ENCODE assay signal across 8 cellular contexts in the genomic region with DNA sequence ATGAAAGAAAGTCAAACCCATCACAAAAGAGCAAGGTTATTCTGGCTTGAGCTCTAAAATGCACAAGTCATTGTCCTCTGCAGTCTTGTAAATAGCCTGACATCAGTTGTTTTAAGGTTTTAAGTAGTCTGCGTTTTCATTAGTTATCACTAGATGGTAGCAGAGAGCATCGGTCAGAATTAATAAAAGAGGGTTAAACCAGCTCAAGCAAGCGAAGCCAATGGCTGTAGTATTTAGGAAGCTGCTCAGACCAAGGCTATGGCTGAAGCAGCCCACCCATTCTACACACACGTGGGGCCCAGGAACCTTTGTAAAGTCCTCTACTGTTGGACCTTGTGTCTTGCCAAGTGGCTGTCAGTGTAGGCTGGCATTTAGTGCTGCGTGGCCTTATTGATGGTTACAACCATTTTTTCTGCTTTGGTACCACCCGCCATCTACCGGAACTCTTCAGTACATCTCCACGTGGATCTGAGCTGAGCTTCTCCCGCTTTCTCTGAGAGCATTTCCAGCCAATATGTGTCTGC. TPM values are rescaled to one million over a fixed set of nuclear protein-coding genes. Genes with fewer than 3 reads are reported as not detected.
DNase-seq lines count a peak whose midpoint lies in the region; ATAC-seq and TF ChIP-seq lines count a peak whose summit lies in the region.

No MANE protein-coding gene starts in this region.

- H3K4me1 ChIP-seq in neuronal stem cell (ENCODE audit: control insufficient read depth in 2 of 2, insufficient read depth in 1 of 2, low read depth in 1 of 2, low read length in 2 of 2) = peaks cover 1 to 5% of the 10 kb centered on the region in 2 donors

- no peak overlapping the region for H4K8ac ChIP-seq in neuronal stem cell (ENCODE audit: low read depth, low read length)

- ATAC-seq in GM19351 (IDR thresholded peaks at IDR 0.05; ENCODE audit: unreplicated experiment) (no peak), GM18870 (IDR thresholded peaks at IDR 0.05; ENCODE audit: unreplicated experiment) (no peak)

- H3K4me3 ChIP-seq in AG04450 (ENCODE audit: low read depth, low read length) (no peak overlapping the region), GM06990 (replicated peaks; ENCODE audit: low read depth, low read length) (peak overlapping the region; percentile 31; the same call in 1 of the 2 replicates), SU-DHL-6 (ENCODE audit: insufficient read depth, low read length, poor library complexity, severe bottlenecking) (no peak overlapping the region), neuronal stem cell (ENCODE audit: low read length in 2 of 2) (no peak overlapping the region)

- no peak overlapping the region for H3K14ac ChIP-seq in neuronal stem cell (ENCODE audit: low read length)

- H3K23ac ChIP-seq in neuronal stem cell (ENCODE audit: low read depth, low read length, poor library complexity) = no peak overlapping the region

- H3K4me2 ChIP-seq in SU-DHL-6 (ENCODE audit: low read depth, low read length, poor library complexity, severe bottlenecking) (no peak overlapping the region), neuronal stem cell (ENCODE audit: insufficient read depth, low read length, poor library complexity, severe bottlenecking) (no peak overlapping the region)

- H3K79me1 ChIP-seq in neuronal stem cell (ENCODE audit: low read depth, low read length) = peaks cover 4% of the 10 kb centered on the region

- no peak overlapping the region for H2AFZ ChIP-seq in SU-DHL-6 (ENCODE audit: low read depth, low read length, severe bottlenecking)
- H2AFZ ChIP-seq in neuronal stem cell (ENCODE audit: low read length) = peak overlapping the region; percentile 82

- H3K9me2 ChIP-seq in SU-DHL-6 (replicated peaks; ENCODE audit: insufficient read depth, low read length) = no peaks in the 10 kb centered on the region

- no peak overlapping the region for H3K27ac ChIP-seq in AG04450 (ENCODE audit: low read depth, low read length)
- H3K27ac ChIP-seq in SU-DHL-6 (ENCODE audit: low read depth, low read length) = no peak overlapping the region
- H3K27ac ChIP-seq in neuronal stem cell (replicated peaks; ENCODE audit: low read length) = no peak overlapping the region

- H4K20me1 ChIP-seq in SU-DHL-6 (ENCODE audit: low read depth, low read length) = no peaks in the 10 kb centered on the region

- no peaks in the 10 kb centered on the region for H3F3A ChIP-seq in SU-DHL-6 (ENCODE audit: insufficient read depth)

- POLR2A ChIA-PET in AG04450 (lab: Yijun Ruan, JAX) = no interaction called here

- H3K9ac ChIP-seq in SU-DHL-6 (ENCODE audit: low read length) (no peak overlapping the region), neuronal stem cell (ENCODE audit: low read depth, low read length, poor library complexity) (no peak overlapping the region)

- DNase-seq in AG04450 (ENCODE audit: low read depth, low spot score) = peak; percentile 27
- no peak for DNase-seq in GM06990 (ENCODE audit: extremely low read depth, insufficient read length)
- peak; percentile 80 for DNase-seq in NCI-H1417 treated with DMSO at 0.1 percent for 48 hours (lab: John Stamatoyannopoulos, UW)
- peak; percentile 80 for DNase-seq in fibroblast of peridontal ligament (ENCODE audit: extremely low read depth)
- no peak for DNase-seq in neuronal stem cell (ENCODE audit: low spot score)

- no peak overlapping the region for H3K18ac ChIP-seq in neuronal stem cell (ENCODE audit: low read length)

- H3K9me3 ChIP-seq in AG04450 (ENCODE audit: control insufficient read depth, insufficient read depth, low read length) = peaks cover 12% of the 10 kb centered on the region
- H3K9me3 ChIP-seq in SU-DHL-6 (ENCODE audit: insufficient read depth, low read length) = no peaks in the 10 kb centered on the region
- H3K9me3 ChIP-seq in neuronal stem cell (replicated peaks in 1 of 2; ENCODE audit: control insufficient read depth in 2 of 2, insufficient read depth in 1 of 2, low read depth in 1 of 2, low read length in 2 of 2) = peaks cover 0 to 11% of the 10 kb centered on the region in 2 donors

- no peak overlapping the region for H2BK12ac ChIP-seq in neuronal stem cell (ENCODE audit: low read length)

- no peaks in the 10 kb centered on the region for H3K79me2 ChIP-seq in SU-DHL-6 (ENCODE audit: insufficient read depth, low read length)

- TF ChIP-seq CTCF in AG04450 (IDR thresholded peaks at IDR 0.05; ENCODE audit: low read depth, low read length) (peak; percentile 75), GM06990 (IDR thresholded peaks at IDR 0.05; ENCODE audit: insufficient read depth, low read length, poor library complexity, severe bottlenecking) (peak; percentile 57), SU-DHL-6 (IDR thresholded peaks at IDR 0.05; ENCODE audit: insufficient read depth, low read length, poor library complexity, severe bottlenecking) (peak; percentile 25)

- H4K91ac ChIP-seq in neuronal stem cell (ENCODE audit: low read depth, low read length, poor library complexity) = no peak overlapping the region

- WGBS in neuronal stem cell (ENCODE audit: extremely low coverage in 2 of 2, insufficient read length in 2 of 2, insufficient replicate concordance in 1 of 2), 2 donors = no CpG with 5 or more reads among the region's 9 CpGs

- H2BK120ac ChIP-seq in neuronal stem cell (ENCODE audit: low read depth, low read length) = no peak overlapping the region

- H2AK5ac ChIP-seq in neuronal stem cell (ENCODE audit: low read depth, low read length) = no peak overlapping the region

- H2BK5ac ChIP-seq in neuronal stem cell (ENCODE audit: low read length) = no peak overlapping the region

- H2BK15ac ChIP-seq in neuronal stem cell (ENCODE audit: low read length) = no peak overlapping the region

- no peaks in the 10 kb centered on the region for H3K27me3 ChIP-seq in AG04450 (ENCODE audit: control insufficient read depth, insufficient read depth, low read length)
- no peaks in the 10 kb centered on the region for H3K27me3 ChIP-seq in GM06990 (replicated peaks; ENCODE audit: control insufficient read depth, insufficient read depth, low read length)
- no peaks in the 10 kb centered on the region for H3K27me3 ChIP-seq in SU-DHL-6 (ENCODE audit: low read length)
- no peaks in the 10 kb centered on the region for H3K27me3 ChIP-seq in neuronal stem cell (ENCODE audit: control insufficient read depth in 3 of 3, insufficient read depth in 3 of 3, low read depth in 1 of 3, low read length in 3 of 3)

- no peaks in the 10 kb centered on the region for H3K36me3 ChIP-seq in GM06990 (ENCODE audit: control insufficient read depth, insufficient read depth, low read length)
- no peaks in the 10 kb centered on the region for H3K36me3 ChIP-seq in SU-DHL-6 (ENCODE audit: low read length)
- no peaks in the 10 kb centered on the region for H3K36me3 ChIP-seq in neuronal stem cell (replicated peaks in 1 of 2; ENCODE audit: control insufficient read depth in 2 of 2, insufficient read depth in 2 of 2, low read length in 2 of 2)

- no peak overlapping the region for H3K4ac ChIP-seq in neuronal stem cell (ENCODE audit: low read length)

- CTCF ChIA-PET in AG04450 (lab: Charles Lee) = interaction anchor here (0.7 to 2.1 kb wide), 23 partner anchors 9 to 273 kb away, joined by 3 to 20 read pairs (median 3); partner anchors contain the start of genes THOP1, ZNF554 and ZNF57

RNA-seq across cellular contexts. Expression of gene ZNF57, which starts 13.3 kb away (rescaled TPM):
- 2.3 and 2.4 TPM in 2 replicates for polyA plus RNA-seq in AG04450 (2011; rRNA removed)
- 4.0 and 5.9 TPM in 2 replicates for polyA minus RNA-seq in AG04450 (2011; rRNA and poly(A)+ RNA removed)
- polyA plus RNA-seq in neuronal stem cell (2013, experiment 1 of 2) = 2.5 TPM
- polyA plus RNA-seq in neuronal stem cell (2013, experiment 2 of 2) = 2.5 TPM

RNA-seq across cellular contexts. Expression of gene ZNF556, which starts 20.3 kb away (rescaled TPM):
- polyA plus RNA-seq in AG04450 (2011; rRNA removed) = not detected in 2 replicates
- polyA minus RNA-seq in AG04450 (2011; rRNA and poly(A)+ RNA removed) = not detected in 2 replicates
- polyA plus RNA-seq in neuronal stem cell (2013, experiment 1 of 2) = 0.07 TPM
- polyA plus RNA-seq in neuronal stem cell (2013, experiment 2 of 2) = 0.07 TPM

RNA-seq across cellular contexts. Expression of gene ZNF555, which starts 46.2 kb away (rescaled TPM):
- polyA plus RNA-seq in AG04450 (2011; rRNA removed) = 6.2 and 7.1 TPM in 2 replicates
- polyA minus RNA-seq in AG04450 (2011; rRNA and poly(A)+ RNA removed) = 8.8 and 12.2 TPM in 2 replicates
- 4.9 TPM for polyA plus RNA-seq in neuronal stem cell (2013, experiment 1 of 2)
- polyA plus RNA-seq in neuronal stem cell (2013, experiment 2 of 2) = 4.8 TPM

RNA-seq across cellular contexts. Expression of gene ZNF77, which starts 57.3 kb away (rescaled TPM):
- 3.6 TPM in 2 replicates for polyA plus RNA-seq in AG04450 (2011; rRNA removed)
- 4.6 and 5.3 TPM in 2 replicates for polyA minus RNA-seq in AG04450 (2011; rRNA and poly(A)+ RNA removed)
- polyA plus RNA-seq in neuronal stem cell (2013, experiment 1 of 2) = 3.4 TPM
- polyA plus RNA-seq in neuronal stem cell (2013, experiment 2 of 2) = 3.5 TPM

Comparison
In these comparisons a context has a peak if more than half of its experiments do, and no peak if none do; other contexts are left out.
1. DNase-seq: peak in AG04450 (single experiment), NCI-H1417 treated with DMSO at 0.1 percent for 48 hours (single experiment) and fibroblast of peridontal ligament (single experiment); none in GM06990 (single experiment) and neuronal stem cell (single experiment).
2. CTCF ChIP-seq: peak in every context shown above with its lines; median percentile 75 in AG04450; 57 in GM06990; 25 in SU-DHL-6.